8 cellular contexts compared by ENCODE assay signal in the genomic region with DNA sequence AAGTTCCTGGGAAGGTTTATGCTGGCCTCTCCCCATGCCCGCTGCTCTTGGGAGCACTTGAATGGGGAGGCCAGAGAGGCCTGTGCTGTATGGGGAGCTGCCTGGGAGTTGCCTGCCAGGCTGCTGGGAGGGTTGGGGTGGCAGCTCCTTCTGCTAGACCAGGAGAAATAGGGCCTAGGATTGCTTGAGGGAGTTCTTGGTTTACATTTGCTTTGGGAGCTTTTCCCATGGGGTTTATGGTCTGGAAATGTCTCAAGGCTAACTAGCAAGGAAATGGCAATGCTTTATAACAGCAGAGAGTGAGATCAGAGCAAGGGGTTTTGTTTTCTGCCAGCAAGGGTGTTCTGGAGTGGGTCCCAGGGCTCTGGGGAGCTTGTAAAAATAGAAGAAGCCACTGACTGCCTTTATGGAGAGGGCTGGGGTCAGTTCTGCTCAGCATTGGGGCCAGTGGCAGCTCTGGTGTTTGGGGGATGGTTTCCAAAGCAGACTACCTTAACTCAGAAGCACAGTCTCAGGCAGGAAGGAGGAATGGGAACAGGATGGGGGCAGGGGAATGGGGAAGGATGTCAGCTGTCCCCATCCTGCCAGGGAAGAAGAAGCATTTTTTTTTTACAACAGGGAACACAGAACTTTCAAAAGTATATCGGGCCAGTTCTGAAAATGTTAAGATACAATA. TPM values are rescaled to one million over a fixed set of nuclear protein-coding genes. Genes with fewer than 3 reads are reported as not detected.
DNase-seq lines count a peak whose midpoint lies in the region; ATAC-seq and TF ChIP-seq lines count a peak whose summit lies in the region.
"Had no signal": no experiment of that assay in that cellular context is flagged by ENCODE, and none has a peak within 500 bp of the region (broad histone marks: within the 10 kb centered on the region; RNA-seq: fewer than 3 reads in every experiment).

No MANE protein-coding gene starts in this region.

- no peaks in the 10 kb centered on the region for H3K27me3 ChIP-seq in Peyer's patch

- H3K36me3 ChIP-seq in Peyer's patch (peaks cover 0 to 8% (median 0%) of the 10 kb centered on the region in 3 donors), mucosa of descending colon (ENCODE audit: low read depth) (no peaks in the 10 kb centered on the region)

- peaks cover 0 to 23% (median 3%) of the 10 kb centered on the region in 4 donors for H3K4me1 ChIP-seq in Peyer's patch
- H3K4me1 ChIP-seq in mucosa of descending colon (ENCODE audit: low read depth) = peaks cover 6% of the 10 kb centered on the region

- H3K27me3 Mint-ChIP-seq in endothelial cell (ENCODE audit: unreplicated experiment) = peaks cover 9% of the 10 kb centered on the region
- peaks cover 8% of the 10 kb centered on the region for H3K27me3 Mint-ChIP-seq in activated CD8-positive, alpha-beta T cell treated with anti-CD3 and anti-CD28 coated beads, Interleukin-2, amount 10 ng/mL, durations not matched to agents 7 days and 5 days (ENCODE audit: low read depth)

- no peak for TF ChIP-seq POLR2A in Peyer's patch (IDR thresholded peaks at IDR 0.05)

- H3K36me3 Mint-ChIP-seq in endothelial cell (ENCODE audit: low read depth, unreplicated experiment) = peaks cover 21% of the 10 kb centered on the region
- no peaks in the 10 kb centered on the region for H3K36me3 Mint-ChIP-seq in activated CD8-positive, alpha-beta T cell treated with anti-CD3 and anti-CD28 coated beads, Interleukin-2, amount 10 ng/mL, durations not matched to agents 7 days and 5 days (ENCODE audit: low read depth)

- H3K27ac ChIP-seq in Peyer's patch (peak overlapping the region; percentile 10 to 72 (median 48)), temporal lobe (ENCODE audit: low read depth, low read length) (peak overlapping the region; percentile 88)

- H3K9me3 Mint-ChIP-seq in endothelial cell (ENCODE audit: unreplicated experiment) = no peaks in the 10 kb centered on the region
- H3K9me3 Mint-ChIP-seq in activated CD8-positive, alpha-beta T cell treated with anti-CD3 and anti-CD28 coated beads, Interleukin-2, amount 10 ng/mL, durations not matched to agents 7 days and 5 days (ENCODE audit: insufficient read depth) = no peaks in the 10 kb centered on the region

- peak; percentile 6 for ATAC-seq in mucosa of descending colon
- no peak for ATAC-seq in activated CD8-positive, alpha-beta T cell treated with anti-CD3 and anti-CD28 coated beads, Interleukin-2, amount 10 ng/mL, durations not matched to agents 7 days and 5 days

- H3K4me3 ChIP-seq in Peyer's patch = no peak overlapping the region
- H3K4me3 ChIP-seq in mucosa of descending colon = no peak overlapping the region

- intact Hi-C loops in mucosa of descending colon (cut with DNase I, micrococcal nuclease) = no loop called here

- peaks cover 87% of the 10 kb centered on the region for H3K4me1 Mint-ChIP-seq in endothelial cell (ENCODE audit: unreplicated experiment)
- H3K4me1 Mint-ChIP-seq in activated CD8-positive, alpha-beta T cell treated with anti-CD3 and anti-CD28 coated beads, Interleukin-2, amount 10 ng/mL, durations not matched to agents 7 days and 5 days (ENCODE audit: low read depth) = no peaks in the 10 kb centered on the region

- H3K4me3 Mint-ChIP-seq in endothelial cell (ENCODE audit: unreplicated experiment) = peak overlapping the region; percentile 70
- H3K4me3 Mint-ChIP-seq in activated CD8-positive, alpha-beta T cell treated with anti-CD3 and anti-CD28 coated beads, Interleukin-2, amount 10 ng/mL, durations not matched to agents 7 days and 5 days = no peak overlapping the region

- DNase-seq in Peyer's patch = no peak
- peak; percentile 37 for DNase-seq in endothelial cell (ENCODE audit: low spot score)
- no peak for DNase-seq in mucosa of descending colon
- no peak for DNase-seq in NCI-H2029 (lab: John Stamatoyannopoulos, UW)
- DNase-seq in activated CD8-positive, alpha-beta T cell treated with anti-CD3 and anti-CD28 coated beads, Interleukin-2, amount 10 ng/mL, durations not matched to agents 7 days and 5 days = no peak
- DNase-seq in GM20000 (ENCODE audit: low spot score) = no peak
- DNase-seq: stimulated activated CD4-positive, alpha-beta T cell treated with anti-CD3 and anti-CD28 coated beads, Interleukin-2, amount 100 ng/mL, for 24 hours had no signal

- TF ChIP-seq CTCF in Peyer's patch (IDR thresholded peaks at IDR 0.05) (no peak), endothelial cell (IDR thresholded peaks at IDR 0.05; ENCODE audit: unreplicated experiment) (no peak), mucosa of descending colon (IDR thresholded peaks at IDR 0.05) (no peak), GM20000 (IDR thresholded peaks at IDR 0.05; ENCODE audit: extremely low read depth, missing control alignments) (no peak)

- CTCF ChIA-PET in activated CD8-positive, alpha-beta T cell treated with anti-CD3 and anti-CD28 coated beads, Interleukin-2, amount 10 ng/mL, durations not matched to agents 7 days and 5 days (lab: Charles Lee) = interaction anchor here (0.9 kb wide), 1 partner anchor 20 kb away, joined by 3 read pairs; no protein-coding TSS in a partner anchor

- H3K27ac Mint-ChIP-seq in endothelial cell (ENCODE audit: unreplicated experiment) = peak overlapping the region; percentile 100
- H3K27ac Mint-ChIP-seq in activated CD8-positive, alpha-beta T cell treated with anti-CD3 and anti-CD28 coated beads, Interleukin-2, amount 10 ng/mL, durations not matched to agents 7 days and 5 days = no peak overlapping the region

- POLR2A ChIA-PET in activated CD8-positive, alpha-beta T cell treated with anti-CD3 and anti-CD28 coated beads, Interleukin-2, amount 10 ng/mL, durations not matched to agents 7 days and 5 days (lab: Charles Lee) = no interaction called here

- H3K9me3 ChIP-seq in Peyer's patch (no peaks in the 10 kb centered on the region), mucosa of descending colon (no peaks in the 10 kb centered on the region)

RNA-seq across cellular contexts. Expression of gene TSPAN15, which starts 28.6 kb away (rescaled TPM):
- total RNA-seq in Peyer's patch = 100 to 1,000 TPM in 2 of 4 donors, 10 to 100 TPM in 2; 32.2 to 110 (median 94.4) TPM
- total RNA-seq in endothelial cell (ENCODE audit: unreplicated experiment) = 195 TPM
- total RNA-seq in mucosa of descending colon = 100 to 1,000 TPM; 118 to 183 (median 139) TPM
- total RNA-seq in temporal lobe = 3.7 TPM
- 1 to 10 TPM; 3.8 to 4.7 TPM for total RNA-seq in activated CD8-positive, alpha-beta T cell treated with anti-CD3 and anti-CD28 coated beads, Interleukin-2, amount 10 ng/mL, durations not matched to agents 7 days and 5 days
